1 cellular context compared by ENCODE assay signal in the genomic region with DNA sequence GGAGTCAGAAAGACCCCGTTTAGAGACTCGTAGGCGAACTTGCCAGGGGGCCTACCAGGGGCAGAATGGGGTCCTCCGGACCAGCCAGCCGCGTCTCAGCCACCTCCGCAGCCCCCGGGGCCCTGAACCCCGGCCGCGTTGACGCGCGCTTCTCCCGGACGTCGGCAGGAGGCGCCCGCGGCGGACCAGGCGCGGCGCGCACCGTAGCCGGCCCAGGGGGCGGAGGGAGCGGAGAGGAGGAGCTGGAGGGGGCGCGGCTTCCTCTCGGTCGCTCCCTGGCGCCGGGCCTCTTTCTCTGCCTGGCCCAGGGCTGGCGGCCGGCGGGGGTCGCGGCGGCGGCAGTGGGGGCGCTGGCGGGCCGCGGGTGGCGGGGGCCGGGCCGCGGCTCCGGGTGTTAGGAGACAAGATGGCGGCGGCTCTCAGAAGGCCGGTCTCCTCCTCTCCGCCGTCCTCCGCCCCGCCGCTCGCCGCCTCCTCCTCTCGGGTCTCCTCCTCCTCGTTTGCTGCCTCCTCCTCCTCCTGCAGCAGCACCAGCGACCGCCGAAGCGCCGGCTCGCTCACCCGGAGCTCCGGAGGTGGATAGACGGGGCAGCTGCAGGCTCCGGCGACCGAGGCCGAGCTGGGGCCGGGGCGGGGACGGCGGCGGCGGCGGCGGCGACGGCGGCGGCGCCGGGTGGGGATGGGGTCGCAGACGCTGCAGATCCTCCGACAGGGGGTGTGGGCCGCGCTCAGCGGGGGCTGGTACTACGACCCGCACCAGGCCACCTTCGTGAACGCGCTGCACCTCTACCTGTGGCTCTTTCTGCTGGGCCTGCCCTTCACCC.
A peak's percentile ranks its signal among the peaks of the same experiment; 100 is the strongest.
TF ChIP-seq lines count a peak whose summit lies in the region.

Gene PCNX1 (plus strand): TSS at position 288 of the 824 bp plus-strand sequence. CDS start 392 bp downstream, at position 680.

TF ChIP-seq in K562, 482 proteins besides CTCF, POLR2A, EP300 and RAD21 (continued from another document and continues in another):
- no peak for TF ChIP-seq U2AF1 (optimal IDR thresholded peaks at IDR 0.05; ENCODE audit: low read depth, low read length)
- no peak for TF ChIP-seq ZC3H4 (CRISPR knock-in tag; IDR thresholded peaks at IDR 0.05; ENCODE audit: borderline replicate concordance)
- no peak for TF ChIP-seq ZNF395 (CRISPR knock-in tag; IDR thresholded peaks at IDR 0.05)
- TF ChIP-seq IRF2 (CRISPR knock-in tag; IDR thresholded peaks at IDR 0.05) = no peak
- TF ChIP-seq ZC3H8 (IDR thresholded peaks at IDR 0.05) = no peak
- TF ChIP-seq ZNF778 (CRISPR knock-in tag; IDR thresholded peaks at IDR 0.05) = no peak
- 0 out of 2 replicates have a peak, but pooled peaks have one; percentile 11 for TF ChIP-seq CREB1 (IDR thresholded peaks at IDR 0.05)
- peak; percentile 48; the same call in 1 of the 2 replicates for TF ChIP-seq CREB1 (CRISPR knock-in tag; IDR thresholded peaks at IDR 0.05)
- no peak for TF ChIP-seq MCM3 (IDR thresholded peaks at IDR 0.05)
- TF ChIP-seq GTF2F1 (IDR thresholded peaks at IDR 0.05; ENCODE audit: low read depth, low read length) = no peak
- no peak for TF ChIP-seq DEAF1 (CRISPR knock-in tag; IDR thresholded peaks at IDR 0.05)
- TF ChIP-seq C11orf30 (IDR thresholded peaks at IDR 0.05; ENCODE audit: low read depth) = no peak
- no peak for TF ChIP-seq CHD1 (IDR thresholded peaks at IDR 0.05; ENCODE audit: low read length)
- TF ChIP-seq NCOA2 (IDR thresholded peaks at IDR 0.05; ENCODE audit: partially characterized antibody in 2 of 2) = no peak
- peak; percentile 52 to 83 (median 81) for TF ChIP-seq YY1 (IDR thresholded peaks at IDR 0.05; ENCODE audit: borderline replicate concordance in 1 of 3, control insufficient read depth in 1 of 3, extremely low read depth in 1 of 3, insufficient read depth in 3 of 3, insufficient read length in 1 of 3, insufficient replicate concordance in 2 of 3, low read depth in 1 of 3, low read length in 2 of 3)
- peak; percentile 53; the same call in 1 of the 2 replicates for TF ChIP-seq POLR2G (IDR thresholded peaks at IDR 0.05; ENCODE audit: low read depth, low read length)
- TF ChIP-seq ETV5 (CRISPR knock-in tag; IDR thresholded peaks at IDR 0.05; ENCODE audit: low read depth) = no peak
- no peak for TF ChIP-seq ZNF592 (IDR thresholded peaks at IDR 0.05)
- TF ChIP-seq ZSCAN32 (CRISPR knock-in tag; IDR thresholded peaks at IDR 0.05) = no peak
- TF ChIP-seq XRCC5 (IDR thresholded peaks at IDR 0.05; ENCODE audit: low read depth, low read length) = no peak; the same call in 1 of the 2 replicates
- TF ChIP-seq SNIP1 (IDR thresholded peaks at IDR 0.05; ENCODE audit: low read depth) = no peak
- TF ChIP-seq MEIS2 (IDR thresholded peaks at IDR 0.05; ENCODE audit: partially characterized antibody) = no peak
- no peak for TF ChIP-seq SMAD2 (IDR thresholded peaks at IDR 0.05; ENCODE audit: low read depth, low read length)
- TF ChIP-seq BMI1 (IDR thresholded peaks at IDR 0.05; ENCODE audit: low read length) = no peak
- no peak for TF ChIP-seq ZNF282 (CRISPR knock-in tag; IDR thresholded peaks at IDR 0.05)
- no peak for TF ChIP-seq KLF6 (CRISPR knock-in tag; IDR thresholded peaks at IDR 0.05; ENCODE audit: borderline replicate concordance)
- TF ChIP-seq, protein P1, sequence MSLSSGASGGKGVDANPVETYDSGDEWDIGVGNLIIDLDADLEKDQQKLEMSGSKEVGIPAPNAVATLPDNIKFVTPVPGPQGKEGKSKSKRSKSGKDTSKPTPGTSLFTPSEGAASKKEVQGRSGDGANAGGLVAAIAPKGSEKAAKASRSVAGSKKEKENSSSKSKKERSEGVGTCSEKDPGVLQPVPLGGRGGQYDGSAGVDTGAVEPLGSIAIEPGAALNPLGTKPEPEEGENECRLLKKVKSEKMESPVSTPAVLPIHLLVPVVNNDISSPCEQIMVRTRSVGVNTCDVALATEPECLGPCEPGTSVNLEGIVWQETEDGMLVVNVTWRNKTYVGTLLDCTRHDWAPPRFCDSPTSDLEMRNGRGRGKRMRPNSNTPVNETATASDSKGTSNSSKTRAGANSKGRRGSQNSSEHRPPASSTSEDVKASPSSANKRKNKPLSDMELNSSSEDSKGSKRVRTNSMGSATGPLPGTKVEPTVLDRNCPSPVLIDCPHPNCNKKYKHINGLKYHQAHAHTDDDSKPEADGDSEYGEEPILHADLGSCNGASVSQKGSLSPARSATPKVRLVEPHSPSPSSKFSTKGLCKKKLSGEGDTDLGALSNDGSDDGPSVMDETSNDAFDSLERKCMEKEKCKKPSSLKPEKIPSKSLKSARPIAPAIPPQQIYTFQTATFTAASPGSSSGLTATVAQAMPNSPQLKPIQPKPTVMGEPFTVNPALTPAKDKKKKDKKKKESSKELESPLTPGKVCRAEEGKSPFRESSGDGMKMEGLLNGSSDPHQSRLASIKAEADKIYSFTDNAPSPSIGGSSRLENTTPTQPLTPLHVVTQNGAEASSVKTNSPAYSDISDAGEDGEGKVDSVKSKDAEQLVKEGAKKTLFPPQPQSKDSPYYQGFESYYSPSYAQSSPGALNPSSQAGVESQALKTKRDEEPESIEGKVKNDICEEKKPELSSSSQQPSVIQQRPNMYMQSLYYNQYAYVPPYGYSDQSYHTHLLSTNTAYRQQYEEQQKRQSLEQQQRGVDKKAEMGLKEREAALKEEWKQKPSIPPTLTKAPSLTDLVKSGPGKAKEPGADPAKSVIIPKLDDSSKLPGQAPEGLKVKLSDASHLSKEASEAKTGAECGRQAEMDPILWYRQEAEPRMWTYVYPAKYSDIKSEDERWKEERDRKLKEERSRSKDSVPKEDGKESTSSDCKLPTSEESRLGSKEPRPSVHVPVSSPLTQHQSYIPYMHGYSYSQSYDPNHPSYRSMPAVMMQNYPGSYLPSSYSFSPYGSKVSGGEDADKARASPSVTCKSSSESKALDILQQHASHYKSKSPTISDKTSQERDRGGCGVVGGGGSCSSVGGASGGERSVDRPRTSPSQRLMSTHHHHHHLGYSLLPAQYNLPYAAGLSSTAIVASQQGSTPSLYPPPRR (CRISPR knock-in tag; IDR thresholded peaks at IDR 0.05; ENCODE audit: borderline replicate concordance) = no peak
- TF ChIP-seq ZEB2 (IDR thresholded peaks at IDR 0.05) = no peak
- TF ChIP-seq ZFP30 (CRISPR knock-in tag; IDR thresholded peaks at IDR 0.05; ENCODE audit: borderline replicate concordance) = no peak
- no peak for TF ChIP-seq ZNF551 (CRISPR knock-in tag; IDR thresholded peaks at IDR 0.05)
- TF ChIP-seq PHTF2 (CRISPR knock-in tag; IDR thresholded peaks at IDR 0.05) = no peak
- no peak for TF ChIP-seq SRSF1 (IDR thresholded peaks at IDR 0.05; ENCODE audit: low read depth, low read length)
- no peak for TF ChIP-seq BDP1 (IDR thresholded peaks at IDR 0.05; ENCODE audit: insufficient read depth, insufficient read length)
- 0 out of 2 replicates have a peak, but pooled peaks have one; percentile 25 for TF ChIP-seq ZNF766 (CRISPR knock-in tag; conservative IDR thresholded peaks at IDR 0.05)
- no peak for TF ChIP-seq SNAPC5 (CRISPR knock-in tag; IDR thresholded peaks at IDR 0.05)
- TF ChIP-seq, protein P2, sequence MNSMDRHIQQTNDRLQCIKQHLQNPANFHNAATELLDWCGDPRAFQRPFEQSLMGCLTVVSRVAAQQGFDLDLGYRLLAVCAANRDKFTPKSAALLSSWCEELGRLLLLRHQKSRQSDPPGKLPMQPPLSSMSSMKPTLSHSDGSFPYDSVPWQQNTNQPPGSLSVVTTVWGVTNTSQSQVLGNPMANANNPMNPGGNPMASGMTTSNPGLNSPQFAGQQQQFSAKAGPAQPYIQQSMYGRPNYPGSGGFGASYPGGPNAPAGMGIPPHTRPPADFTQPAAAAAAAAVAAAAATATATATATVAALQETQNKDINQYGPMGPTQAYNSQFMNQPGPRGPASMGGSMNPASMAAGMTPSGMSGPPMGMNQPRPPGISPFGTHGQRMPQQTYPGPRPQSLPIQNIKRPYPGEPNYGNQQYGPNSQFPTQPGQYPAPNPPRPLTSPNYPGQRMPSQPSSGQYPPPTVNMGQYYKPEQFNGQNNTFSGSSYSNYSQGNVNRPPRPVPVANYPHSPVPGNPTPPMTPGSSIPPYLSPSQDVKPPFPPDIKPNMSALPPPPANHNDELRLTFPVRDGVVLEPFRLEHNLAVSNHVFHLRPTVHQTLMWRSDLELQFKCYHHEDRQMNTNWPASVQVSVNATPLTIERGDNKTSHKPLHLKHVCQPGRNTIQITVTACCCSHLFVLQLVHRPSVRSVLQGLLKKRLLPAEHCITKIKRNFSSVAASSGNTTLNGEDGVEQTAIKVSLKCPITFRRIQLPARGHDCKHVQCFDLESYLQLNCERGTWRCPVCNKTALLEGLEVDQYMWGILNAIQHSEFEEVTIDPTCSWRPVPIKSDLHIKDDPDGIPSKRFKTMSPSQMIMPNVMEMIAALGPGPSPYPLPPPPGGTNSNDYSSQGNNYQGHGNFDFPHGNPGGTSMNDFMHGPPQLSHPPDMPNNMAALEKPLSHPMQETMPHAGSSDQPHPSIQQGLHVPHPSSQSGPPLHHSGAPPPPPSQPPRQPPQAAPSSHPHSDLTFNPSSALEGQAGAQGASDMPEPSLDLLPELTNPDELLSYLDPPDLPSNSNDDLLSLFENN (IDR thresholded peaks at IDR 0.05; ENCODE audit: low read depth in 2 of 2, low read length in 2 of 2) = no peak
- TF ChIP-seq HNRNPUL1 (IDR thresholded peaks at IDR 0.05; ENCODE audit: low read length) = no peak
- no peak for TF ChIP-seq ZFP36 (IDR thresholded peaks at IDR 0.05; ENCODE audit: low read depth, low read length, partially characterized antibody)
- no peak for TF ChIP-seq CSDE1 (IDR thresholded peaks at IDR 0.05)
- TF ChIP-seq ZNF431 (CRISPR knock-in tag; IDR thresholded peaks at IDR 0.05) = no peak
- peak; percentile 22 for TF ChIP-seq TBP (optimal IDR thresholded peaks at IDR 0.05; ENCODE audit: low read depth, low read length)
- no peak for TF ChIP-seq CBX2 (IDR thresholded peaks at IDR 0.05; ENCODE audit: insufficient read depth, low read length, poor library complexity, severe bottlenecking)
- TF ChIP-seq FOXK2 (conservative IDR thresholded peaks at IDR 0.05 in 1 of 2, IDR thresholded peaks at IDR 0.05 in 1 of 2; ENCODE audit: low read depth in 2 of 2) = no peak
- TF ChIP-seq RBFOX2 (IDR thresholded peaks at IDR 0.05; ENCODE audit: low read depth, low read length) = peak; percentile 46
- peak; percentile 71; the same call in 1 of the 2 replicates for TF ChIP-seq RB1 (IDR thresholded peaks at IDR 0.05; ENCODE audit: low read depth)
- no peak for TF ChIP-seq SRSF9 (IDR thresholded peaks at IDR 0.05; ENCODE audit: borderline replicate concordance, low read depth, low read length)
- no peak for TF ChIP-seq CBX5 (IDR thresholded peaks at IDR 0.05; ENCODE audit: borderline replicate concordance, low read depth)
- TF ChIP-seq, protein P3, sequence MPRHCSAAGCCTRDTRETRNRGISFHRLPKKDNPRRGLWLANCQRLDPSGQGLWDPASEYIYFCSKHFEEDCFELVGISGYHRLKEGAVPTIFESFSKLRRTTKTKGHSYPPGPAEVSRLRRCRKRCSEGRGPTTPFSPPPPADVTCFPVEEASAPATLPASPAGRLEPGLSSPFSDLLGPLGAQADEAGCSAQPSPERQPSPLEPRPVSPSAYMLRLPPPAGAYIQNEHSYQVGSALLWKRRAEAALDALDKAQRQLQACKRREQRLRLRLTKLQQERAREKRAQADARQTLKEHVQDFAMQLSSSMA (CRISPR knock-in tag; IDR thresholded peaks at IDR 0.05) = no peak
- no peak for TF ChIP-seq ZNF586 (CRISPR knock-in tag; conservative IDR thresholded peaks at IDR 0.05)
